Comparison of ENCODE assay signal across 9 cellular contexts in genomic region chr3:38151667-38152265, GRCh38. TPM values are rescaled to one million over a fixed set of nuclear protein-coding genes. Genes with fewer than 3 reads are reported as not detected.
DNase-seq lines count a peak whose midpoint lies in the region; ATAC-seq, FAIRE-seq and TF ChIP-seq lines count a peak whose summit lies in the region.
"Had no signal": no experiment of that assay in that cellular context is flagged by ENCODE, and none has a peak within 500 bp of the region (broad histone marks: within the 10 kb centered on the region; RNA-seq: fewer than 3 reads in every experiment).

No MANE protein-coding gene starts in this region.

- 64% methylated on average over 3 of the region's 3 CpGs for WGBS in GM12878 (ENCODE audit: insufficient coverage, insufficient replicate concordance, low lambda C conversion rate, missing lambda C conversion rate)

- H3K9me3 Mint-ChIP-seq in natural killer cell treated with Interleukin-12 subunit alpha and Interleukin-12 subunit beta and Interleukin-15 and Interleukin-18, amount 100 ng/mL, for 72 hours = peaks cover 2% of the 10 kb centered on the region

- no peak for FAIRE-seq in GM12878 (lab: Jason Lieb, UNC)

- TF ChIP-seq POLR2A in NB4 (IDR thresholded peaks at IDR 0.05; ENCODE audit: extremely low read depth, insufficient read length) = no peak
- TF ChIP-seq POLR2A in GM12878 (IDR thresholded peaks at IDR 0.05; ENCODE audit: low read depth, low read length) = no peak

- no TSS peak for BruUV-seq in GM12878 (replicated peaks; lab: Mats Ljungman, UMichigan)

- in situ Hi-C loops in GM12878 (cut with MboI) = no loop called here

- no peak overlapping the region for H3K27ac ChIP-seq in GM12878 (ENCODE audit: control insufficient read depth, insufficient read depth)

- H2AFZ ChIP-seq in GM12878 (ENCODE audit: control insufficient read depth, low read depth, low read length) = no peak overlapping the region; the same call in 1 of the 2 replicates

- H3K4me3 Mint-ChIP-seq in natural killer cell treated with Interleukin-12 subunit alpha and Interleukin-12 subunit beta and Interleukin-15 and Interleukin-18, amount 100 ng/mL, for 72 hours = peak overlapping the region; percentile 53

- peaks cover 6% of the 10 kb centered on the region for H3K36me3 Mint-ChIP-seq in natural killer cell treated with Interleukin-12 subunit alpha and Interleukin-12 subunit beta and Interleukin-15 and Interleukin-18, amount 100 ng/mL, for 72 hours

- peak; percentile 62 for ATAC-seq in GM12878
- ATAC-seq in natural killer cell treated with Interleukin-12 subunit alpha and Interleukin-12 subunit beta and Interleukin-15 and Interleukin-18, amount 100 ng/mL, for 72 hours = peak in 1 of 2 donors; percentile 79

- RAD21 ChIA-PET in GM12878 (lab: Charles Lee; ENCODE audit: unreplicated experiment) = interaction anchor here (0.7 kb wide), 1 partner anchor 654 kb away, joined by 3 read pairs; no protein-coding TSS in a partner anchor

- intact Hi-C loops in GM12878 (cut with micrococcal nuclease; ENCODE audit: unreplicated experiment) = no loop called here
- intact Hi-C loops in cardiac septum (cut with DNase I) = no loop called here

- H3K27me3 ChIP-seq in GM12878 (replicated peaks in 1 of 2; ENCODE audit: control insufficient read depth in 2 of 2, insufficient read depth in 2 of 2, low read length in 1 of 2) = no peaks in the 10 kb centered on the region

- no peak overlapping the region for H3K9ac ChIP-seq in GM12878 (ENCODE audit: control insufficient read depth, insufficient read depth, low read length)

- H3K4me1 Mint-ChIP-seq in natural killer cell treated with Interleukin-12 subunit alpha and Interleukin-12 subunit beta and Interleukin-15 and Interleukin-18, amount 100 ng/mL, for 72 hours (ENCODE audit: low read depth in 2 of 2) = peaks cover 34 to 37% of the 10 kb centered on the region in 2 donors

- peaks cover 7% of the 10 kb centered on the region; the same call in 1 of the 2 replicates for H3K4me1 ChIP-seq in GM12878 (ENCODE audit: control insufficient read depth, insufficient read depth, low read length)

- no peaks in the 10 kb centered on the region for H4K20me1 ChIP-seq in GM12878 (ENCODE audit: control insufficient read depth, insufficient read depth)

- CTCF ChIA-PET in GM12878 (lab: Yijun Ruan, JAX) = interaction anchor here (1.5 to 6.8 kb wide), 2 partner anchors 13 to 43 kb away, joined by 3 to 55 read pairs; partner anchors contain the start of gene OXSR1

- H3K79me2 ChIP-seq in GM12878 (ENCODE audit: control insufficient read depth, insufficient read depth, low read length) = no peaks in the 10 kb centered on the region

- H3K9me3 ChIP-seq in GM12878 (replicated peaks; ENCODE audit: control insufficient read depth, insufficient read depth, low read length) = peaks cover 4% of the 10 kb centered on the region; the same call in 1 of the 3 replicates

- H3K4me2 ChIP-seq in GM12878 (ENCODE audit: control insufficient read depth, insufficient read depth) = no peak overlapping the region

- no peaks in the 10 kb centered on the region for H3K27me3 Mint-ChIP-seq in natural killer cell treated with Interleukin-12 subunit alpha and Interleukin-12 subunit beta and Interleukin-15 and Interleukin-18, amount 100 ng/mL, for 72 hours

- no peak for TF ChIP-seq CTCF in NB4 (IDR thresholded peaks at IDR 0.05; ENCODE audit: low read depth, low read length)
- TF ChIP-seq CTCF in GM12878 (IDR thresholded peaks at IDR 0.05 in 2 of 3, conservative IDR thresholded peaks at IDR 0.05 in 1 of 3; ENCODE audit: control insufficient read depth in 2 of 3, extremely low read depth in 1 of 3, insufficient read depth in 1 of 3, low read depth in 3 of 3, low read length in 3 of 3) = no peak

- no peak for TF ChIP-seq RAD21 in GM12878 (IDR thresholded peaks at IDR 0.05; ENCODE audit: insufficient read depth, low read depth, low read length)

- DNase-seq in ELR (ENCODE audit: low read depth) = peak; percentile 75
- DNase-seq in NB4 (ENCODE audit: low read depth) = peak; percentile 36
- no peak for DNase-seq in GM12878 (ENCODE audit: low read depth, low spot score)
- DNase-seq in natural killer cell treated with Interleukin-12 subunit alpha and Interleukin-12 subunit beta and Interleukin-15 and Interleukin-18, amount 100 ng/mL, for 72 hours (ENCODE audit: low spot score) = peak; percentile 2
- DNase-seq in NCI-H1048 (lab: John Stamatoyannopoulos, UW) = no peak
- no peak for DNase-seq in SHP77 (lab: John Stamatoyannopoulos, UW)
- no peak for DNase-seq in cardiac septum (ENCODE audit: low spot score)
- no peak for DNase-seq in GM03348 (ENCODE audit: low spot score)
- DNase-seq: retina had no signal

- H3K4me3 ChIP-seq in NB4 (ENCODE audit: low read depth, low read length) = no peak overlapping the region
- no peak overlapping the region for H3K4me3 ChIP-seq in GM12878

- H3K27ac Mint-ChIP-seq in natural killer cell treated with Interleukin-12 subunit alpha and Interleukin-12 subunit beta and Interleukin-15 and Interleukin-18, amount 100 ng/mL, for 72 hours = peak overlapping the region; percentile 80 to 83

- no peaks in the 10 kb centered on the region for H3K36me3 ChIP-seq in GM12878 (ENCODE audit: control insufficient read depth in 2 of 2, insufficient read depth in 2 of 2, low read length in 1 of 2)

- POLR2A ChIA-PET in GM12878 (lab: Charles Lee) = interaction anchor here (0.7 to 7.2 kb wide), 4 partner anchors 10 to 115 kb away, joined by 7 to 100 read pairs (median 30); partner anchors contain the start of genes ACAA1, MYD88 and OXSR1

- TF ChIP-seq EP300 in GM12878 (IDR thresholded peaks at IDR 0.05; ENCODE audit: borderline replicate concordance in 1 of 2, control insufficient read depth in 1 of 2, low read depth in 2 of 2, low read length in 2 of 2) = no peak

- SMC1A ChIA-PET in GM12878 (lab: Charles Lee; ENCODE audit: uncharacterized antibody, unreplicated experiment) = interaction anchor here (1.3 to 10.2 kb wide), 3 partner anchors 12 to 59 kb away, joined by 4 to 89 read pairs (median 64); partner anchors contain the start of genes ACAA1, MYD88 and OXSR1

RNA-seq across cellular contexts. Expression of gene MYD88, which starts 13.3 kb away (rescaled TPM):
- total RNA-seq in GM12878 (2013; cell fraction: nucleolus; rRNA removed) = 12.8 and 14.6 TPM in 2 replicates
- total RNA-seq in GM12878 (2014; rRNA removed) = 28.7 and 38.6 TPM in 2 replicates
- 5.5 and 6.2 TPM in 2 replicates for total RNA-seq in GM12878 (2014; rRNA removed; fragmentation: Illumina TruSeq; extraction: Trizol)
- 65.6 and 67.7 TPM in 2 replicates for total RNA-seq in GM12878 (2021)
- 37.6 TPM for polyA plus RNA-seq in GM12878 (2011; ENCODE audit: low read depth)
- 41.6 and 61.7 TPM in 2 replicates for polyA plus RNA-seq in GM12878 (2011; rRNA removed)
- polyA plus RNA-seq in GM12878 (2011; cell fraction: cytosol; rRNA removed) = 93.6 and 108 TPM in 2 replicates
- polyA plus RNA-seq in GM12878 (2011; cell fraction: nucleus; rRNA removed) = 83.5 and 84.2 TPM in 2 replicates
- 39.3 and 44.4 TPM in 2 replicates for polyA plus RNA-seq in GM12878 (2012)
- 83.0 and 84.8 TPM in 2 replicates for polyA plus RNA-seq in GM12878 (2014; fragmentation: Illumina TruSeq; extraction: Trizol)
- 10 to 100 TPM; 37.6 to 82.0 TPM for polyA plus RNA-seq in GM12878 (2014; fragmentation: Nextera tagmentation; extraction: Ambion mirVana)
- 80.2 and 96.7 TPM in 2 replicates for polyA plus RNA-seq in GM12878 (2014; rRNA removed)
- 10 to 100 TPM; 69.4 to 83.4 TPM for polyA plus RNA-seq in GM12878 (2016; fragmentation: Nextera tagmentation; extraction: Ambion mirVana)
- polyA minus RNA-seq in GM12878 (2011; rRNA and poly(A)+ RNA removed) = 82.8 and 102 TPM in 2 replicates
- 29.2 and 32.2 TPM in 2 replicates for polyA minus RNA-seq in GM12878 (2011; cell fraction: cytosol; rRNA and poly(A)+ RNA removed)
- polyA minus RNA-seq in GM12878 (2011; cell fraction: nucleus; rRNA and poly(A)+ RNA removed) = 38.7 and 48.3 TPM in 2 replicates
- total RNA-seq in natural killer cell treated with Interleukin-12 subunit alpha and Interleukin-12 subunit beta and Interleukin-15 and Interleukin-18, amount 100 ng/mL, for 72 hours = 10 to 100 TPM; 55.8 to 63.1 TPM
- 8.5 TPM for total RNA-seq in cardiac septum

RNA-seq across cellular contexts. Expression of gene OXSR1, which starts 13.6 kb away (rescaled TPM):
- 74.1 and 78.0 TPM in 2 replicates for total RNA-seq in GM12878 (2013; cell fraction: nucleolus; rRNA removed)
- total RNA-seq in GM12878 (2014; rRNA removed) = 34.7 and 37.1 TPM in 2 replicates
- 36.9 and 38.3 TPM in 2 replicates for total RNA-seq in GM12878 (2014; rRNA removed; fragmentation: Illumina TruSeq; extraction: Trizol)
- total RNA-seq in GM12878 (2021) = 45.2 and 48.0 TPM in 2 replicates
- polyA plus RNA-seq in GM12878 (2011; ENCODE audit: low read depth) = 26.5 TPM
- polyA plus RNA-seq in GM12878 (2011; rRNA removed) = 54.6 and 74.8 TPM in 2 replicates
- polyA plus RNA-seq in GM12878 (2011; cell fraction: cytosol; rRNA removed) = 27.8 and 35.0 TPM in 2 replicates
- 41.7 and 47.3 TPM in 2 replicates for polyA plus RNA-seq in GM12878 (2011; cell fraction: nucleus; rRNA removed)
- 28.8 and 37.7 TPM in 2 replicates for polyA plus RNA-seq in GM12878 (2012)
- polyA plus RNA-seq in GM12878 (2014; fragmentation: Illumina TruSeq; extraction: Trizol) = 50.3 and 59.6 TPM in 2 replicates
- 10 to 100 TPM; 12.4 to 16.9 TPM for polyA plus RNA-seq in GM12878 (2014; fragmentation: Nextera tagmentation; extraction: Ambion mirVana)
- 35.0 and 36.7 TPM in 2 replicates for polyA plus RNA-seq in GM12878 (2014; rRNA removed)
- 10 to 100 TPM; 18.0 to 18.8 TPM for polyA plus RNA-seq in GM12878 (2016; fragmentation: Nextera tagmentation; extraction: Ambion mirVana)
- 41.5 and 45.9 TPM in 2 replicates for polyA minus RNA-seq in GM12878 (2011; rRNA and poly(A)+ RNA removed)
- 15.1 and 23.0 TPM in 2 replicates for polyA minus RNA-seq in GM12878 (2011; cell fraction: cytosol; rRNA and poly(A)+ RNA removed)
- 26.2 and 34.1 TPM in 2 replicates for polyA minus RNA-seq in GM12878 (2011; cell fraction: nucleus; rRNA and poly(A)+ RNA removed)
- 10 to 100 TPM; 59.9 to 66.8 TPM for total RNA-seq in natural killer cell treated with Interleukin-12 subunit alpha and Interleukin-12 subunit beta and Interleukin-15 and Interleukin-18, amount 100 ng/mL, for 72 hours
- 30.6 TPM for total RNA-seq in cardiac septum

RNA-seq across cellular contexts. Expression of gene ACAA1, which starts 14.8 kb away (rescaled TPM):
- total RNA-seq in GM12878 (2013; cell fraction: nucleolus; rRNA removed) = 37.3 and 41.0 TPM in 2 replicates
- total RNA-seq in GM12878 (2014; rRNA removed) = 41.9 and 56.5 TPM in 2 replicates
- total RNA-seq in GM12878 (2014; rRNA removed; fragmentation: Illumina TruSeq; extraction: Trizol) = 41.0 and 43.3 TPM in 2 replicates
- 65.6 and 68.1 TPM in 2 replicates for total RNA-seq in GM12878 (2021)
- 24.5 TPM for polyA plus RNA-seq in GM12878 (2011; ENCODE audit: low read depth)
- polyA plus RNA-seq in GM12878 (2011; rRNA removed) = 54.9 and 85.4 TPM in 2 replicates
- polyA plus RNA-seq in GM12878 (2011; cell fraction: cytosol; rRNA removed) = 80.7 and 120 TPM in 2 replicates
- polyA plus RNA-seq in GM12878 (2011; cell fraction: nucleus; rRNA removed) = 330 and 337 TPM in 2 replicates
- 49.4 and 50.7 TPM in 2 replicates for polyA plus RNA-seq in GM12878 (2012)
- polyA plus RNA-seq in GM12878 (2014; fragmentation: Illumina TruSeq; extraction: Trizol) = 24.5 and 51.5 TPM in 2 replicates
- 10 to 100 TPM in 1 of 2 experiments, 1 to 10 TPM in 1; 5.7 to 12.6 TPM for polyA plus RNA-seq in GM12878 (2014; fragmentation: Nextera tagmentation; extraction: Ambion mirVana)
- 79.2 and 90.2 TPM in 2 replicates for polyA plus RNA-seq in GM12878 (2014; rRNA removed)
- 10 to 100 TPM; 64.8 to 75.1 TPM for polyA plus RNA-seq in GM12878 (2016; fragmentation: Nextera tagmentation; extraction: Ambion mirVana)
- 73.1 and 103 TPM in 2 replicates for polyA minus RNA-seq in GM12878 (2011; rRNA and poly(A)+ RNA removed)
- 21.1 and 21.5 TPM in 2 replicates for polyA minus RNA-seq in GM12878 (2011; cell fraction: cytosol; rRNA and poly(A)+ RNA removed)
- 90.7 and 132 TPM in 2 replicates for polyA minus RNA-seq in GM12878 (2011; cell fraction: nucleus; rRNA and poly(A)+ RNA removed)
- total RNA-seq in natural killer cell treated with Interleukin-12 subunit alpha and Interleukin-12 subunit beta and Interleukin-15 and Interleukin-18, amount 100 ng/mL, for 72 hours = 10 to 100 TPM; 78.6 to 88.2 TPM
- 86.8 TPM for total RNA-seq in cardiac septum

Comparison
In these comparisons a context has a peak if more than half of its experiments do, and no peak if none do; other contexts are left out.
1. DNase-seq: peak in ELR (single experiment), NB4 (single experiment) and natural killer cell treated with Interleukin-12 subunit alpha and Interleukin-12 subunit beta and Interleukin-15 and Interleukin-18, amount 100 ng/mL, for 72 hours (single experiment); none in GM12878 (single experiment), NCI-H1048 (single experiment), SHP77 (0 of 2), cardiac septum (single experiment) and GM03348 (single experiment).